Comparison of ENCODE assay signal across 25 cellular contexts in genomic region chr12:11321980-11322379, GRCh38. TPM values are rescaled to one million over a fixed set of nuclear protein-coding genes. Genes with fewer than 3 reads are reported as not detected.
"Had no signal": no experiment of that assay in that cellular context is flagged by ENCODE, and none has a peak within 500 bp of the region (broad histone marks: within the 10 kb centered on the region; RNA-seq: fewer than 3 reads in every experiment).

No MANE protein-coding gene starts in this region.

- DNase-seq: activated CD4-positive, alpha-beta T cell treated with anti-CD3 and anti-CD28 coated beads, Interleukin-2, amount 50 U/mL, for 4 hours; activated CD4-positive, CD25-positive, alpha-beta regulatory T cell treated with anti-CD3 and anti-CD28 coated beads, Interleukin-2, amount 50 U/mL, for 72 hours; activated gamma-delta T cell; adrenal gland; effector CD8-positive, alpha-beta T cell; islet precursor cell; nucleus accumbens; posterior cingulate gyrus; sigmoid colon; spleen; stimulated activated CD8-positive, alpha-beta memory T cell treated with anti-CD3 and anti-CD28 coated beads, Interleukin-4, amount 100 ng/mL, for 48 hours; stimulated activated naive CD4-positive, alpha-beta T cell treated with Interleukin-2 at 50 U/mL for 16 hours; T-helper 2 cell; tibial artery; uterus had no signal

- H3K9me3 ChIP-seq: uterus had no signal

- H3K36me3 ChIP-seq: adrenal gland, esophagus muscularis mucosa, sigmoid colon, spleen, tibial artery, uterus had no signal

- H3K27me3 ChIP-seq: adrenal gland, esophagus muscularis mucosa, sigmoid colon, spleen, tibial artery, uterus had no signal

- H3K27ac ChIP-seq: adrenal gland, esophagus muscularis mucosa, sigmoid colon, tibial artery, uterus, VCaP had no signal

- H3K4me3 ChIP-seq: adrenal gland, esophagus muscularis mucosa, sigmoid colon, spleen, tibial artery, uterus had no signal

- H3K4me1 ChIP-seq: adrenal gland, esophagus muscularis mucosa, sigmoid colon, spleen, tibial artery, uterus had no signal

RNA-seq across cellular contexts. Expression of gene PRB4, which starts 11.7 kb away (rescaled TPM):
- total RNA-seq: activated CD8-positive, alpha-beta memory T cell treated with anti-CD3 and anti-CD28 coated beads for 36 hours; adrenal gland; astrocyte; cerebellum; endothelial cell of umbilical vein; esophagus muscularis mucosa; lung microvascular endothelial cell; mesothelial cell of epicardium; renal cortical epithelial cell; sigmoid colon; spleen; subcutaneous adipose tissue; uterus had no signal

RNA-seq across cellular contexts. Expression of gene PRB3, which starts 52.5 kb away (rescaled TPM):
- total RNA-seq: activated CD8-positive, alpha-beta memory T cell treated with anti-CD3 and anti-CD28 coated beads for 36 hours; adrenal gland; astrocyte; cerebellum; endothelial cell of umbilical vein; esophagus muscularis mucosa; lung microvascular endothelial cell; mesothelial cell of epicardium; renal cortical epithelial cell; sigmoid colon; spleen; subcutaneous adipose tissue; uterus had no signal
